8 cellular contexts compared by ENCODE assay signal in the genomic region with DNA sequence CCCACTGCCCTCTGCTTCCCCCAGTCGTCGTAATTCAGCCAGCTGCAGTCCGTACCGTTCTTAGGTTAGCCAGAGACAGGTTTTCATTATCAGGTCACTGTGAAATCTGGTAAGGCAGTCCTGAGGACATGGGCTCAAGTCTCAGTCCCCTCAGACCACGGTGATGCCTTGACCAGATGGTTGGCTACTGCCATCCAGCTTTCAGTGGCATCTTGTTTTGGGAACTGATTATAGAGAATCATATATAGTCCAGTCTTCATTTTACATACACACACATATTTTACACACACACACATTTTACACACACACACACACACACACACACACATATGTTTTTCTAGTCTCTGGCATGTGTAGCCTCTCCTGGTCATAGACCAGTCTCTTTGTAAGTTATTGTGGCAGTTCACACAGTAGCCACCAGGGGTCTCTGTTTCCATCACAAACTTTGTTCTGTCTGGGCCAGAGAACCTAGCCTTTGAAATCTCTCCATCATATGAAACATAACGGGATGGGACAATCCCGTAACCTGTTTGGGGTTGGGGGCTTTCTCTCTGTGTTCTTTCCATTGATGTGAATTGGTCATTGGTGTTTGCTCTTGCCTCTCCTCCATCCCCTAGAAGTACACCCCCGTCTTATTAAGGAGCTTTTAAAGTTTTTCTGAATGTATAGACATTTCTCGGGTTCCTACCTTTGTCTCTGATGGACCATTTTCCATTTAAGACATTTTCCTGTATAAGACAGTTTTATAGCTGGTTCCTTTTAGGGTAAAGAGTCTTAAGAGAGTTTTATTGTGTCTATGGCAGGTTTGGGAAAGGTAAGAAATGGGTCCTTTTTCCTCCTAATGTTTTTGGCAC. TPM values are rescaled to one million over a fixed set of nuclear protein-coding genes. Genes with fewer than 3 reads are reported as not detected.
DNase-seq lines count a peak whose midpoint lies in the region; ATAC-seq and TF ChIP-seq lines count a peak whose summit lies in the region.

No MANE protein-coding gene starts in this region.

- H3K4me3 ChIP-seq in PC-3 (ENCODE audit: low read length), result no peak overlapping the region
- no peak overlapping the region for H3K4me3 ChIP-seq in esophagus muscularis mucosa
- no peak overlapping the region for H3K4me3 ChIP-seq in suprapubic skin

- no peak for TF ChIP-seq EP300 in esophagus muscularis mucosa (IDR thresholded peaks at IDR 0.05)
- no peak for TF ChIP-seq EP300 in suprapubic skin (IDR thresholded peaks at IDR 0.05)

- ATAC-seq in PC-3, result peak; percentile 83

- CTCF ChIA-PET in PC-3 (lab: Charles Lee), result interaction anchor here (0.6 kb wide), 1 partner anchor 18 kb away, joined by 4 read pairs; no protein-coding TSS in a partner anchor

- peak overlapping the region; percentile 55 for H3K27ac Mint-ChIP-seq in nephron progenitor cell

- H3K27me3 ChIP-seq in PC-3 (ENCODE audit: low read length), result no peaks in the 10 kb centered on the region
- peaks cover 0 to 3% (median 0%) of the 10 kb centered on the region in 4 donors for H3K27me3 ChIP-seq in esophagus muscularis mucosa
- H3K27me3 ChIP-seq in suprapubic skin, result no peaks in the 10 kb centered on the region

- DNase-seq in NCI-H1417 (lab: John Stamatoyannopoulos, UW) (peak; percentile 54 to 93 (median 78)), NCI-H1417 treated with DMSO at 0.1 percent for 48 hours (lab: John Stamatoyannopoulos, UW) (no peak), HuH-7 (ENCODE audit: low spot score) (peak; percentile 73), PC-3 (peak; percentile 97), activated T-cell treated with anti-CD3 and anti-CD28 coated beads for 48 hours (ENCODE audit: low read depth) (peak; percentile 48), esophagus muscularis mucosa (ENCODE audit: extremely low spot score) (no peak), nephron progenitor cell (peak; percentile 79), suprapubic skin (ENCODE audit: low spot score in 2 of 2) (no peak)

- peaks cover 22% of the 10 kb centered on the region for H3K4me1 Mint-ChIP-seq in nephron progenitor cell

- H3K9me2 ChIP-seq in PC-3 (replicated peaks; ENCODE audit: low read length), result no peaks in the 10 kb centered on the region

- POLR2A ChIA-PET in PC-3 (lab: Charles Lee; ENCODE audit: unreplicated experiment), result no interaction called here

- no TSS peak for BruUV-seq in PC-3 (replicated peaks; lab: Mats Ljungman, UMichigan)

- H3F3A ChIP-seq in PC-3 (ENCODE audit: low read length, unreplicated experiment), result no peaks in the 10 kb centered on the region

- H3K27me3 Mint-ChIP-seq in nephron progenitor cell (ENCODE audit: low read depth, poor library complexity), result peaks cover 2% of the 10 kb centered on the region

- TF ChIP-seq CTCF in PC-3 (conservative IDR thresholded peaks at IDR 0.05; ENCODE audit: low read depth, low read length) (peak; percentile 99), esophagus muscularis mucosa (IDR thresholded peaks at IDR 0.05) (peak; percentile 74 to 88 (median 87)), nephron progenitor cell (IDR thresholded peaks at IDR 0.05) (peak; percentile 73), suprapubic skin (IDR thresholded peaks at IDR 0.05) (peak; percentile 81 to 88)

- no peak overlapping the region for H2AFZ ChIP-seq in PC-3 (ENCODE audit: low read length)

- H3K36me3 Mint-ChIP-seq in nephron progenitor cell (ENCODE audit: low read depth), result peaks cover 33% of the 10 kb centered on the region

- intact Hi-C loops in PC-3 (cut with micrococcal nuclease), result loop anchor here (1.0 kb wide), 2 partner anchors 9 to 17 kb away; no protein-coding TSS in a partner anchor
- intact Hi-C loops in esophagus muscularis mucosa (cut with DNase I), result no loop called here

- H3K4me3 Mint-ChIP-seq in nephron progenitor cell, result no peak overlapping the region

- no peak overlapping the region for H3K9ac ChIP-seq in PC-3 (ENCODE audit: low read length)

- H3K4me1 ChIP-seq in PC-3 (ENCODE audit: insufficient read depth, low read length) (peaks cover 18% of the 10 kb centered on the region), esophagus muscularis mucosa (peaks cover 12 to 27% (median 19%) of the 10 kb centered on the region in 4 donors), suprapubic skin (peaks cover 35% of the 10 kb centered on the region)

- TF ChIP-seq POLR2A in esophagus muscularis mucosa (IDR thresholded peaks at IDR 0.05; ENCODE audit: low read depth) (no peak), suprapubic skin (IDR thresholded peaks at IDR 0.05) (no peak)

- no peak overlapping the region for H3K27ac ChIP-seq in PC-3 (ENCODE audit: low read length)
- peak overlapping the region in 1 of 4 donors; percentile 66 for H3K27ac ChIP-seq in esophagus muscularis mucosa (replicated peaks in 1 of 4)
- H3K27ac ChIP-seq in suprapubic skin, result no peak overlapping the region

- WGBS in esophagus muscularis mucosa, result 72% methylated on average over 9 of the region's 9 CpGs
- WGBS in suprapubic skin, result 67% methylated on average over 9 of the region's 9 CpGs

- peaks cover 4% of the 10 kb centered on the region; the same call in 1 of the 2 replicates for H3K36me3 ChIP-seq in PC-3 (ENCODE audit: low read depth, low read length)
- peaks cover 3 to 21% (median 10%) of the 10 kb centered on the region in 4 donors for H3K36me3 ChIP-seq in esophagus muscularis mucosa
- peaks cover 14% of the 10 kb centered on the region for H3K36me3 ChIP-seq in suprapubic skin

- H4K20me1 ChIP-seq in PC-3 (ENCODE audit: low read length), result no peaks in the 10 kb centered on the region

- H3K9me3 ChIP-seq in PC-3 (ENCODE audit: low read length), result no peaks in the 10 kb centered on the region
- no peaks in the 10 kb centered on the region for H3K9me3 ChIP-seq in esophagus muscularis mucosa
- no peaks in the 10 kb centered on the region for H3K9me3 ChIP-seq in suprapubic skin

- H3K79me2 ChIP-seq in PC-3 (ENCODE audit: low read length), result no peaks in the 10 kb centered on the region

- no peak overlapping the region for H3K4me2 ChIP-seq in PC-3 (ENCODE audit: low read length)

- no peaks in the 10 kb centered on the region for H3K9me3 Mint-ChIP-seq in nephron progenitor cell

RNA-seq across cellular contexts. Expression of a gene that starts 8.4 kb away (rescaled TPM):
- total RNA-seq in PC-3 (2014; rRNA removed) (27.0 and 28.3 TPM in 2 replicates), esophagus muscularis mucosa (1 to 10 TPM; 1.4 to 2.5 (median 2.3) TPM), suprapubic skin (10 to 100 TPM in 3 of 4 donors, 1 to 10 TPM in 1; 5.7 to 27.0 (median 17.4) TPM)

RNA-seq across cellular contexts. Expression of a gene that starts 45.5 kb away (rescaled TPM):
- 15.5 and 16.0 TPM in 2 replicates for total RNA-seq in PC-3 (2014; rRNA removed)
- 10 to 100 TPM in 3 of 4 donors, 1 to 10 TPM in 1; 6.6 to 23.0 (median 10.5) TPM for total RNA-seq in esophagus muscularis mucosa
- 10 to 100 TPM; 34.8 to 74.5 (median 64.9) TPM for total RNA-seq in suprapubic skin

Comparison
In these comparisons a context has a peak if more than half of its experiments do, and no peak if none do; other contexts are left out.
1. DNase-seq: peak in NCI-H1417 (3 of 3), HuH-7 (single experiment), PC-3 (single experiment), activated T-cell treated with anti-CD3 and anti-CD28 coated beads for 48 hours (single experiment) and nephron progenitor cell (single experiment); none in NCI-H1417 treated with DMSO at 0.1 percent for 48 hours (single experiment), esophagus muscularis mucosa (single experiment) and suprapubic skin (0 of 2).
2. Peak in every context shown above with its lines, with median percentiles within 50 percentile points of each other: CTCF ChIP-seq.